ENCODE assay signal across 20 cellular contexts in genomic region chr14:77145975-77146740, GRCh38. TPM values are rescaled to one million over a fixed set of nuclear protein-coding genes. Genes with fewer than 3 reads are reported as not detected.
"Had no signal": no experiment of that assay in that cellular context is flagged by ENCODE, and none has a peak within 500 bp of the region (broad histone marks: within the 10 kb centered on the region; RNA-seq: fewer than 3 reads in every experiment).

No MANE protein-coding gene starts in this region.

- ATAC-seq: activated T-cell treated with anti-CD3 and anti-CD28 coated beads, Interleukin-2, amount 50 U/mL, for 72 hours; gastroesophageal sphincter; left colon; mucosa of descending colon; naive thymus-derived CD8-positive, alpha-beta T cell; sciatic nerve had no signal

- H3K27ac Mint-ChIP-seq: activated T-cell treated with anti-CD3 and anti-CD28 coated beads, Interleukin-2, amount 50 U/mL, for 72 hours; naive thymus-derived CD8-positive, alpha-beta T cell; stimulated activated naive CD8-positive, alpha-beta T cell treated with anti-CD3 and anti-CD28 coated beads, Interleukin-15, Interleukin-2, amounts not matched to agents 100 ng/mL and 50 ng/mL, for 24 hours; T-helper 2 cell treated with Interferon-gamma antibody and Interleukin-4, amounts not matched to agents 5 μg/mL and 100 μg/mL, for 36 hours had no signal

- H3K36me3 ChIP-seq: gastroesophageal sphincter, upper lobe of left lung had no signal

- H3K4me3 ChIP-seq: gastroesophageal sphincter, mucosa of descending colon, upper lobe of left lung had no signal

- H3K4me3 Mint-ChIP-seq: activated T-cell treated with anti-CD3 and anti-CD28 coated beads, Interleukin-2, amount 50 U/mL, for 72 hours; naive thymus-derived CD8-positive, alpha-beta T cell; stimulated activated naive CD8-positive, alpha-beta T cell treated with anti-CD3 and anti-CD28 coated beads, Interleukin-15, Interleukin-2, amounts not matched to agents 100 ng/mL and 50 ng/mL, for 24 hours; T-helper 2 cell treated with Interferon-gamma antibody and Interleukin-4, amounts not matched to agents 5 μg/mL and 100 μg/mL, for 36 hours had no signal

- H3K27ac ChIP-seq: gastroesophageal sphincter, upper lobe of left lung had no signal

- H3K9me3 Mint-ChIP-seq: activated T-cell treated with anti-CD3 and anti-CD28 coated beads, Interleukin-2, amount 50 U/mL, for 72 hours; naive thymus-derived CD8-positive, alpha-beta T cell; stimulated activated naive CD8-positive, alpha-beta T cell treated with anti-CD3 and anti-CD28 coated beads, Interleukin-15, Interleukin-2, amounts not matched to agents 100 ng/mL and 50 ng/mL, for 24 hours; T-helper 2 cell treated with Interferon-gamma antibody and Interleukin-4, amounts not matched to agents 5 μg/mL and 100 μg/mL, for 36 hours had no signal

- H3K9me3 ChIP-seq: gastroesophageal sphincter, mucosa of descending colon, upper lobe of left lung had no signal

- DNase-seq: activated CD4-positive, alpha-beta T cell treated with anti-CD3 and anti-CD28 coated beads, Interleukin-2, amount 50 U/mL, for 48 hours; activated CD4-positive, CD25-positive, alpha-beta regulatory T cell treated with anti-CD3 and anti-CD28 coated beads, Interleukin-2, amount 50 U/mL, for 72 hours; activated naive CD4-positive, alpha-beta T cell treated with Interleukin-2 at 50 U/mL for 16 hours; activated T-cell treated with anti-CD3 and anti-CD28 coated beads, Interleukin-2, amount 50 U/mL, for 72 hours; central memory CD4-positive, alpha-beta T cell; effector memory CD4-positive, alpha-beta T cell; hippocampal formation; left colon; mammary epithelial cell; mucosa of descending colon; naive thymus-derived CD8-positive, alpha-beta T cell; stimulated activated CD4-positive, alpha-beta T cell treated with anti-CD3 and anti-CD28 coated beads, Interleukin-2, amount 100 ng/mL, for 48 hours; SW 1271 had no signal

RNA-seq across cellular contexts. Expression of gene ZDHHC22, which starts 4.6 kb away (rescaled TPM):
- total RNA-seq: activated T-cell treated with anti-CD3 and anti-CD28 coated beads, Interleukin-2, amount 50 U/mL, for 72 hours; epithelial cell of proximal tubule; left colon; mammary epithelial cell; naive thymus-derived CD8-positive, alpha-beta T cell; sciatic nerve had no signal
- polyA plus RNA-seq: mammary epithelial cell; naive thymus-derived CD8-positive, alpha-beta T cell had no signal

RNA-seq across cellular contexts. Expression of gene TMEM63C, which starts 35.4 kb away (rescaled TPM):
- total RNA-seq: pulmonary artery endothelial cell, sciatic nerve had no signal
